In genomic region chr11:75771646-75772410, GRCh38 we compare ENCODE assay signal across 10 cellular contexts. TPM values are rescaled to one million over a fixed set of nuclear protein-coding genes. Genes with fewer than 3 reads are reported as not detected.
A peak's percentile ranks its signal among the peaks of the same experiment; 100 is the strongest.
DNase-seq lines count a peak whose midpoint lies in the region; ATAC-seq and TF ChIP-seq lines count a peak whose summit lies in the region.
"Had no signal": no experiment of that assay in that cellular context is flagged by ENCODE, and none has a peak within 500 bp of the region (broad histone marks: within the 10 kb centered on the region; RNA-seq: fewer than 3 reads in every experiment).

No MANE protein-coding gene starts in this region.

- POLR2A ChIA-PET in naive thymus-derived CD8-positive, alpha-beta T cell (lab: Charles Lee) = interaction anchor here (1.1 kb wide), 1 partner anchor 29 kb away, joined by 3 read pairs; no protein-coding TSS in a partner anchor

- H3K27me3 ChIP-seq in suprapubic skin = peaks cover 7% of the 10 kb centered on the region

- H3K27ac Mint-ChIP-seq in naive thymus-derived CD8-positive, alpha-beta T cell = no peak overlapping the region
- H3K27ac Mint-ChIP-seq: T-cell had no signal

- H3K36me3 Mint-ChIP-seq in naive thymus-derived CD8-positive, alpha-beta T cell = no peaks in the 10 kb centered on the region
- H3K36me3 Mint-ChIP-seq: T-cell had no signal

- H3K27ac ChIP-seq in suprapubic skin = peak overlapping the region; percentile 56

- peaks cover 8 to 38% (median 15%) of the 10 kb centered on the region in 4 donors for H3K4me1 Mint-ChIP-seq in naive thymus-derived CD8-positive, alpha-beta T cell

- H3K4me3 Mint-ChIP-seq in naive thymus-derived CD8-positive, alpha-beta T cell = no peak overlapping the region
- H3K4me3 Mint-ChIP-seq: T-cell had no signal

- no peak for TF ChIP-seq CTCF in suprapubic skin (IDR thresholded peaks at IDR 0.05)

- WGBS in suprapubic skin = 92% methylated on average over 6 of the region's 6 CpGs

- no peak for ATAC-seq in GM19467 (IDR thresholded peaks at IDR 0.05; ENCODE audit: unreplicated experiment)
- ATAC-seq in naive thymus-derived CD8-positive, alpha-beta T cell = no peak
- ATAC-seq: T-cell had no signal

- no peak for TF ChIP-seq POLR2A in suprapubic skin (IDR thresholded peaks at IDR 0.05)

- peaks cover 22% of the 10 kb centered on the region for H3K4me1 ChIP-seq in suprapubic skin

- peak; percentile 46 for DNase-seq in HK-2 (ENCODE audit: unreplicated experiment)
- peak; percentile 67 for DNase-seq in RPMI7951 (ENCODE audit: low read depth)
- peak; percentile 29 for DNase-seq in fibroblast of the conjunctiva (ENCODE audit: low read depth)
- DNase-seq in suprapubic skin (ENCODE audit: low spot score in 2 of 2) = no peak
- no peak for DNase-seq in naive thymus-derived CD8-positive, alpha-beta T cell
- DNase-seq in Ammon's horn (ENCODE audit: low spot score) = no peak
- DNase-seq: cerebellar nuclear complex, NCI-H345 had no signal

- no peaks in the 10 kb centered on the region for H3K9me3 Mint-ChIP-seq in naive thymus-derived CD8-positive, alpha-beta T cell
- H3K9me3 Mint-ChIP-seq: T-cell had no signal

- H3K9me3 ChIP-seq in suprapubic skin = no peaks in the 10 kb centered on the region

- peaks cover 2 to 20% (median 12%) of the 10 kb centered on the region in 5 donors for H3K27me3 Mint-ChIP-seq in naive thymus-derived CD8-positive, alpha-beta T cell

- no peaks in the 10 kb centered on the region for H3K36me3 ChIP-seq in suprapubic skin

- H3K4me3 ChIP-seq in suprapubic skin = no peak overlapping the region

- no peak for TF ChIP-seq EP300 in suprapubic skin (IDR thresholded peaks at IDR 0.05)

RNA-seq across cellular contexts. Expression of gene DGAT2, which starts 3.2 kb away (rescaled TPM):
- total RNA-seq in RPMI7951 (2014; rRNA removed; shearing (Covaris generic)) = 2.4 TPM in 2 replicates
- 100 to 1,000 TPM in 3 of 4 donors, 10 to 100 TPM in 1; 69.8 to 338 (median 184) TPM for total RNA-seq in suprapubic skin
- total RNA-seq in naive thymus-derived CD8-positive, alpha-beta T cell = 1 to 10 TPM in 1 of 2 experiments, under 1 TPM in 1; 0.57 to 2.0 TPM
- under 1 TPM in 2 of 3 donors, not detected in 1; 0.47 to 0.77 TPM for polyA plus RNA-seq in naive thymus-derived CD8-positive, alpha-beta T cell

RNA-seq across cellular contexts. Expression of gene UVRAG, which starts 43.2 kb away (rescaled TPM):
- 12.3 and 17.7 TPM in 2 replicates for total RNA-seq in RPMI7951 (2014; rRNA removed; shearing (Covaris generic))
- 10 to 100 TPM; 17.5 to 30.0 (median 22.1) TPM for total RNA-seq in suprapubic skin
- total RNA-seq in naive thymus-derived CD8-positive, alpha-beta T cell = 10 to 100 TPM; 20.2 to 22.3 TPM
- polyA plus RNA-seq in naive thymus-derived CD8-positive, alpha-beta T cell = 10 to 100 TPM in 2 of 3 donors, 1 to 10 TPM in 1; 8.9 to 12.6 (median 10.4) TPM

RNA-seq across cellular contexts. Expression of gene MOGAT2, which starts 54.2 kb away (rescaled TPM):
- not detected in 2 replicates for total RNA-seq in RPMI7951 (2014; rRNA removed; shearing (Covaris generic))
- total RNA-seq in suprapubic skin = 10 to 100 TPM in 1 of 4 donors, 1 to 10 TPM in 3; 3.5 to 12.4 (median 4.9) TPM
- not detected for total RNA-seq in naive thymus-derived CD8-positive, alpha-beta T cell
- not detected for polyA plus RNA-seq in naive thymus-derived CD8-positive, alpha-beta T cell

Comparison
In these comparisons a context has a peak if more than half of its experiments do, and no peak if none do; other contexts are left out.
1. DNase-seq: peak in HK-2 (single experiment), RPMI7951 (single experiment) and fibroblast of the conjunctiva (single experiment); none in suprapubic skin (0 of 2), naive thymus-derived CD8-positive, alpha-beta T cell (0 of 10) and Ammon's horn (single experiment).
2. RNA of gene DGAT2, which starts 3.2 kb away (total RNA-seq): 69.8 to 338 TPM in suprapubic skin; 2.4 TPM in RPMI7951 and 0.57 to 2.0 TPM in naive thymus-derived CD8-positive, alpha-beta T cell; every median in the first group is over 10 times any median in the second.